In genomic region chr12:117213295-117213808, GRCh38 we compare ENCODE assay signal across 9 cellular contexts.
"Had no signal": no experiment of that assay in that cellular context is flagged by ENCODE, and none has a peak within 500 bp of the region (broad histone marks: within the 10 kb centered on the region; RNA-seq: fewer than 3 reads in every experiment).

No MANE protein-coding gene starts in this region.

- H3K4me3 ChIP-seq: adrenal gland, body of pancreas, breast epithelium had no signal

- H3K4me1 Mint-ChIP-seq: activated CD4-positive, alpha-beta T cell treated with anti-CD3 and anti-CD28 coated beads, Interleukin-2, amount 10 ng/mL, durations not matched to agents 24 days and 14 days had no signal

- H3K27me3 ChIP-seq: body of pancreas had no signal

- DNase-seq: activated gamma-delta T cell, NCI-H2081 treated with DMSO at 0.1 percent for 48 hours had no signal

- H3K27ac ChIP-seq: adrenal gland, body of pancreas, breast epithelium had no signal

- H3K9me3 Mint-ChIP-seq: activated CD4-positive, alpha-beta T cell treated with anti-CD3 and anti-CD28 coated beads, Interleukin-2, amount 10 ng/mL, durations not matched to agents 24 days and 14 days; activated CD8-positive, alpha-beta T cell treated with anti-CD3 and anti-CD28 coated beads for 36 hours; activated naive CD4-positive, alpha-beta T cell treated with anti-CD3 and anti-CD28 coated beads, Interleukin-2, amount 50 U/mL, for 72 hours; activated T-helper 2 cell treated with anti-CD3 and anti-CD28 coated beads, Interferon-gamma antibody, Interleukin-2, Interleukin-4, amounts not matched to agents 10 μg/mL and 5 μg/mL and 100 μg/mL, durations not matched to agents 14 hours and 24 hours and 36 hours had no signal

- H3K4me1 ChIP-seq: adrenal gland, body of pancreas, breast epithelium had no signal

- H3K9me3 ChIP-seq: adrenal gland, body of pancreas, breast epithelium had no signal

- H3K36me3 Mint-ChIP-seq: activated naive CD4-positive, alpha-beta T cell treated with anti-CD3 and anti-CD28 coated beads, Interleukin-2, amount 50 U/mL, for 72 hours had no signal

- H3K27me3 Mint-ChIP-seq: activated CD4-positive, alpha-beta T cell treated with anti-CD3 and anti-CD28 coated beads, Interleukin-2, amount 10 ng/mL, durations not matched to agents 24 days and 14 days had no signal

- H3K36me3 ChIP-seq: adrenal gland, breast epithelium had no signal

- H3K27ac Mint-ChIP-seq: activated CD4-positive, alpha-beta T cell treated with anti-CD3 and anti-CD28 coated beads, Interleukin-2, amount 10 ng/mL, durations not matched to agents 24 days and 14 days; activated CD8-positive, alpha-beta T cell treated with anti-CD3 and anti-CD28 coated beads for 36 hours; activated naive CD4-positive, alpha-beta T cell treated with anti-CD3 and anti-CD28 coated beads, Interleukin-2, amount 50 U/mL, for 72 hours; activated T-helper 2 cell treated with anti-CD3 and anti-CD28 coated beads, Interferon-gamma antibody, Interleukin-2, Interleukin-4, amounts not matched to agents 10 μg/mL and 5 μg/mL and 100 μg/mL, durations not matched to agents 14 hours and 24 hours and 36 hours had no signal

- H3K4me3 Mint-ChIP-seq: activated CD4-positive, alpha-beta T cell treated with anti-CD3 and anti-CD28 coated beads, Interleukin-2, amount 10 ng/mL, durations not matched to agents 24 days and 14 days; activated CD8-positive, alpha-beta T cell treated with anti-CD3 and anti-CD28 coated beads for 36 hours had no signal
